Comparison of ENCODE assay signal across 6 cellular contexts in genomic region chr16:64215730-64216129, GRCh38.
"Had no signal": no experiment of that assay in that cellular context is flagged by ENCODE, and none has a peak within 500 bp of the region (broad histone marks: within the 10 kb centered on the region; RNA-seq: fewer than 3 reads in every experiment).

No MANE protein-coding gene starts in this region.

- H3K27ac ChIP-seq: HL-60 had no signal

- H3K4me3 ChIP-seq: K562 had no signal

- ATAC-seq: HepG2, K562 had no signal

- DNase-seq: IMR-90, KBM-7, KG1 had no signal
